Comparison of ENCODE assay signal across 21 cellular contexts in the genomic region with DNA sequence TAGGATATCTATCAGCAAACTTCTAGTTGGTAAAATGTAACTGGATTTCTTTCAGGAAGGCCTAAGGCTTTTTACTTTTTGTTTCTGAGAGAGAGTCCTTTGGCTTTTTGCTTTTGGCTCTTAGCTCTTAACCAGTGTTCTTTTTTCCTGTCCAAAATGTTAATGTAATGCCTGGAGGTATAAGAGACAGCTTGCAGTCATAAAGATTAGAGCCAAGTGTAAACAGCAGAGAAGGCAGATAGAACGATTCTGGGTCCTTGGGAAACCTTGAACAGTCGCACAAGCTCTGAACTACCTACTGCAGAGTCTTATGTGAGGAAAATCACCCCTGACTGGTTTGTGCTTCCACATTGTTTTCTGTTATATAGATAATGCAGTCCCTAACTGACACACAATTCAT.
"Had no signal": no experiment of that assay in that cellular context is flagged by ENCODE, and none has a peak within 500 bp of the region (broad histone marks: within the 10 kb centered on the region; RNA-seq: fewer than 3 reads in every experiment).

No MANE protein-coding gene starts in this region.

- H3K4me1 Mint-ChIP-seq: activated naive CD4-positive, alpha-beta T cell treated with anti-CD3 and anti-CD28 coated beads, Interleukin-2, amount 10 ng/mL, durations not matched to agents 7 days and 5 days; memory B cell; nephron; T-helper 17 cell had no signal

- H3K4me3 ChIP-seq: cardiac muscle cell, pancreas, testis, upper lobe of right lung had no signal

- H3K4me1 ChIP-seq: pancreas, testis, upper lobe of right lung had no signal

- ATAC-seq: left ventricle myocardium superior, pancreas, right cardiac atrium, T-helper 17 cell, upper lobe of right lung had no signal

- H3K36me3 ChIP-seq: cardiac muscle cell, pancreas, upper lobe of right lung had no signal

- H3K27ac Mint-ChIP-seq: activated CD4-positive, alpha-beta memory T cell treated with anti-CD3 and anti-CD28 coated beads for 36 hours; activated naive CD4-positive, alpha-beta T cell treated with anti-CD3 and anti-CD28 coated beads, Interleukin-2, amount 10 ng/mL, durations not matched to agents 7 days and 5 days; memory B cell; nephron; T-helper 17 cell had no signal

- H3K27me3 ChIP-seq: cardiac muscle cell, pancreas, testis, upper lobe of right lung had no signal

- H3K27ac ChIP-seq: cardiac muscle cell, pancreas, testis, upper lobe of right lung had no signal

- H3K36me3 Mint-ChIP-seq: activated CD4-positive, alpha-beta memory T cell treated with anti-CD3 and anti-CD28 coated beads for 36 hours; activated naive CD4-positive, alpha-beta T cell treated with anti-CD3 and anti-CD28 coated beads, Interleukin-2, amount 10 ng/mL, durations not matched to agents 7 days and 5 days; memory B cell had no signal

- H3K27me3 Mint-ChIP-seq: activated CD4-positive, alpha-beta memory T cell treated with anti-CD3 and anti-CD28 coated beads for 36 hours; activated naive CD4-positive, alpha-beta T cell treated with anti-CD3 and anti-CD28 coated beads, Interleukin-2, amount 10 ng/mL, durations not matched to agents 7 days and 5 days; memory B cell; T-helper 17 cell had no signal

- H3K4me3 Mint-ChIP-seq: activated CD4-positive, alpha-beta memory T cell treated with anti-CD3 and anti-CD28 coated beads for 36 hours; activated naive CD4-positive, alpha-beta T cell treated with anti-CD3 and anti-CD28 coated beads, Interleukin-2, amount 10 ng/mL, durations not matched to agents 7 days and 5 days; memory B cell; nephron; T-helper 17 cell had no signal

- H3K9me3 ChIP-seq: pancreas, testis, upper lobe of right lung had no signal

- DNase-seq: activated CD4-positive, alpha-beta memory T cell treated with anti-CD3 and anti-CD28 coated beads for 36 hours; activated CD4-positive, alpha-beta T cell treated with anti-CD3 and anti-CD28 coated beads for 48 hours; activated CD4-positive, CD25-positive, alpha-beta regulatory T cell; activated effector memory CD4-positive, alpha-beta T cell treated with Interleukin-2 at 50 U/mL for 16 hours; activated naive CD4-positive, alpha-beta T cell treated with anti-CD3 and anti-CD28 coated beads, Interleukin-2, amount 10 ng/mL, durations not matched to agents 7 days and 5 days; activated T-cell treated with anti-CD3 and anti-CD28 coated beads, Interleukin-2, amount 50 U/mL, for 48 hours; amygdala; effector CD4-positive, alpha-beta T cell; erythroblast; foreskin melanocyte; left ventricle myocardium superior; pancreas; right cardiac atrium; stimulated activated CD4-positive, alpha-beta T cell treated with anti-CD3 and anti-CD28 coated beads, Interleukin-1b, Interleukin-23, amount 100 ng/mL, for 48 hours; SW 1271; T-helper 17 cell; testis; upper lobe of right lung had no signal
